ENCODE assay signal across 10 cellular contexts in the genomic region with DNA sequence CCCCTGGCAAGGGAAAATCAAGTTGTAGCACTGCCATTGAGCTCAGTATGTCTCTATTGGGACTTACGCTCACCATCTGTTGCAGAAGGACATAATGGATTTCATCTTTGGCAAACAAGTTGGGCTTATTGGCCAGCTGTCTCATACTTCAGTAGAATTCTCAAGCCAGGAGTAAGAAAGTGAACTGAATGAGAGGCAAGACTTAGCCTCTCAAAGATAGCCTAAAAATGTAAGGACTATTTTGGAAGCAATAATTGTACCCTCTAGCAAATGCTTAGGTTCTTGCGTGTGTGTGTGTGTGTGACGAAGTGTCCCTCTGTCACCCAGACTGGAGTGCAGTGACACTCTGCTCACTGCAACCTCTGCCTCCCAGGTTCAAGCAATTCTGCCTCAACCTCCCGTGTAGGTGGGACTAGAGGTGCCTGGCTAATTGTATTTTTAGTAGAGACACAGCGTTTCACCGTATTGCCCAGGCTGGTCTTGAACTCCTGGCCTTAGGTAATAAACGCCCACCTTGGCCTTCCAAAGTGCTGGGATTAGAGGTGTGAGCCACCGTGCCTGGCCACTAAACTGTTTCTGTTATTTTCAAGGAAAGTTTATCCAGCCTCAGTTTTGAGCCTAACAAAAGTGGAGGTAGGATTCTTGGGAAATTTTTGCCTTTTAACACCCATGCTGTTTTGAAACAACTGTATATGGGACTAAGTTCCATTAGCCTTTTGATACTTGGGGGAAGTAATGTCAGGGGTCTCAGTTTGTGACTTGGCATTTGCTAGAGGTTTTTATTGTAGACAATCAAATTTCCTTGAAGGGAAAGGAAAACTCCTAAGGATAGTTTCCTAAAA. TPM values are rescaled to one million over a fixed set of nuclear protein-coding genes. Genes with fewer than 3 reads are reported as not detected.
DNase-seq lines count a peak whose midpoint lies in the region; ATAC-seq and TF ChIP-seq lines count a peak whose summit lies in the region.
"Had no signal": no experiment of that assay in that cellular context is flagged by ENCODE, and none has a peak within 500 bp of the region (broad histone marks: within the 10 kb centered on the region; RNA-seq: fewer than 3 reads in every experiment).

No MANE protein-coding gene starts in this region.

- H3K27ac ChIP-seq in OCI-LY1 (ENCODE audit: low read depth, low read length, poor library complexity, severe bottlenecking): peak overlapping the region; percentile 48
- no peak overlapping the region for H3K27ac ChIP-seq in PC-3 (ENCODE audit: low read length)

- H4K20me1 ChIP-seq in OCI-LY1 (ENCODE audit: insufficient read depth, low read length): no peaks in the 10 kb centered on the region
- peaks cover 54% of the 10 kb centered on the region for H4K20me1 ChIP-seq in PC-3 (ENCODE audit: low read length)

- H3K36me3 Mint-ChIP-seq in endothelial cell (ENCODE audit: low read depth, unreplicated experiment): peaks cover 48% of the 10 kb centered on the region
- peaks cover 41% of the 10 kb centered on the region for H3K36me3 Mint-ChIP-seq in type B pancreatic cell

- H3K4me1 Mint-ChIP-seq in endothelial cell (ENCODE audit: unreplicated experiment) (peaks cover 26% of the 10 kb centered on the region), type B pancreatic cell (ENCODE audit: unreplicated experiment) (peaks cover 44% of the 10 kb centered on the region)

- POLR2A ChIA-PET in PC-3 (lab: Charles Lee; ENCODE audit: unreplicated experiment): interaction anchor here (0.6 kb wide), 1 partner anchor 50 kb away, joined by 3 read pairs; no protein-coding TSS in a partner anchor

- H3K9ac ChIP-seq in OCI-LY1 (ENCODE audit: low read length): no peak overlapping the region
- H3K9ac ChIP-seq in PC-3 (ENCODE audit: low read length): no peak overlapping the region

- TF ChIP-seq CTCF in OCI-LY1 (IDR thresholded peaks at IDR 0.05; ENCODE audit: low read length) (no peak), endothelial cell (IDR thresholded peaks at IDR 0.05; ENCODE audit: unreplicated experiment) (no peak), type B pancreatic cell (conservative IDR thresholded peaks at IDR 0.05) (no peak), PC-3 (conservative IDR thresholded peaks at IDR 0.05; ENCODE audit: low read depth, low read length) (no peak)

- CTCF ChIA-PET in PC-3 (lab: Charles Lee): interaction anchor here (0.8 kb wide), 2 partner anchors 37 to 71 kb away, joined by 3 to 12 read pairs; a partner anchor contains a TSS

- H3K4me3 ChIP-seq in OCI-LY1 (ENCODE audit: low read depth, low read length, poor library complexity, severe bottlenecking): no peak overlapping the region
- no peak overlapping the region for H3K4me3 ChIP-seq in PC-3 (ENCODE audit: low read length)

- no peaks in the 10 kb centered on the region for H3K9me3 Mint-ChIP-seq in endothelial cell (ENCODE audit: unreplicated experiment)
- H3K9me3 Mint-ChIP-seq in type B pancreatic cell: no peaks in the 10 kb centered on the region

- H3F3A ChIP-seq in OCI-LY1 (ENCODE audit: insufficient read depth, low read length) (peaks cover 38% of the 10 kb centered on the region), PC-3 (ENCODE audit: low read length, unreplicated experiment) (peaks cover 40% of the 10 kb centered on the region)

- no peak overlapping the region for H3K4me3 Mint-ChIP-seq in endothelial cell (ENCODE audit: unreplicated experiment)
- H3K4me3 Mint-ChIP-seq in type B pancreatic cell: peak overlapping the region; percentile 26
- H3K4me3 Mint-ChIP-seq: CD4-positive, alpha-beta memory T cell had no signal

- H3K27ac Mint-ChIP-seq in endothelial cell (ENCODE audit: unreplicated experiment): peak overlapping the region; percentile 5
- H3K27ac Mint-ChIP-seq in type B pancreatic cell: peak overlapping the region; percentile 74

- H3K9me2 ChIP-seq in OCI-LY1 (ENCODE audit: low read depth, low read length) (no peaks in the 10 kb centered on the region), PC-3 (replicated peaks; ENCODE audit: low read length) (no peaks in the 10 kb centered on the region)

- H3K9me3 ChIP-seq in OCI-LY1 (ENCODE audit: low read length) (no peaks in the 10 kb centered on the region), PC-3 (ENCODE audit: low read length) (no peaks in the 10 kb centered on the region)

- H3K36me3 ChIP-seq in OCI-LY1 (ENCODE audit: insufficient read depth, low read length): peaks cover 58% of the 10 kb centered on the region
- peaks cover 47% of the 10 kb centered on the region for H3K36me3 ChIP-seq in PC-3 (ENCODE audit: low read depth, low read length)

- H3K79me2 ChIP-seq in OCI-LY1 (ENCODE audit: insufficient read depth, low read length) (no peaks in the 10 kb centered on the region), PC-3 (ENCODE audit: low read length) (peaks cover 26% of the 10 kb centered on the region)

- ATAC-seq in HG02763 (IDR thresholded peaks at IDR 0.05; ENCODE audit: unreplicated experiment) (no peak), PC-3 (no peak; the same call in 1 of the 2 replicates)

- H3K4me2 ChIP-seq in OCI-LY1 (ENCODE audit: low read length) (peak overlapping the region; percentile 10; the same call in 1 of the 2 replicates), PC-3 (ENCODE audit: low read length) (no peak overlapping the region)

- no TSS peak for BruUV-seq in PC-3 (replicated peaks; lab: Mats Ljungman, UMichigan)

- H3K27me3 Mint-ChIP-seq in endothelial cell (ENCODE audit: unreplicated experiment) (peaks cover 5% of the 10 kb centered on the region), type B pancreatic cell (no peaks in the 10 kb centered on the region)
- H3K27me3 Mint-ChIP-seq: CD4-positive, alpha-beta memory T cell had no signal

- intact Hi-C loops in PC-3 (cut with micrococcal nuclease): no loop called here

- no peak overlapping the region for H2AFZ ChIP-seq in OCI-LY1 (ENCODE audit: low read length)
- no peak overlapping the region for H2AFZ ChIP-seq in PC-3 (ENCODE audit: low read length)

- peak; percentile 36 for DNase-seq in stimulated activated CD4-positive, alpha-beta T cell treated with anti-CD3 and anti-CD28 coated beads, Interleukin-15, amount 100 ng/mL, for 24 hours
- no peak for DNase-seq in stimulated activated CD4-positive, alpha-beta T cell treated with anti-CD3 and anti-CD28 coated beads, Interleukin-1b, Interleukin-23, amount 100 ng/mL, for 48 hours
- no peak for DNase-seq in endothelial cell (ENCODE audit: low spot score)
- no peak for DNase-seq in type B pancreatic cell (ENCODE audit: extremely low spot score, unreplicated experiment)
- no peak for DNase-seq in NCI-H748 treated with DMSO at 0.1 percent for 48 hours (lab: John Stamatoyannopoulos, UW)
- DNase-seq in PC-3: no peak
- DNase-seq: CD4-positive, alpha-beta memory T cell; NCI-H345 had no signal

- peaks cover 47% of the 10 kb centered on the region for H3K4me1 ChIP-seq in OCI-LY1 (ENCODE audit: insufficient read depth, low read length, severe bottlenecking)
- H3K4me1 ChIP-seq in PC-3 (ENCODE audit: insufficient read depth, low read length): peaks cover 16% of the 10 kb centered on the region

- H3K27me3 ChIP-seq in OCI-LY1 (ENCODE audit: insufficient read depth, low read length) (no peaks in the 10 kb centered on the region), PC-3 (ENCODE audit: low read length) (no peaks in the 10 kb centered on the region)

RNA-seq across cellular contexts. Expression of a gene that starts 7.0 kb away (rescaled TPM):
- total RNA-seq in endothelial cell (ENCODE audit: unreplicated experiment): 1,804 TPM
- 1,366 and 2,469 TPM in 2 replicates for total RNA-seq in type B pancreatic cell (ENCODE audit: low replicate concordance)
- 465 and 516 TPM in 2 replicates for total RNA-seq in PC-3 (2014; rRNA removed)

RNA-seq across cellular contexts. Expression of a gene that starts 7.6 kb away (rescaled TPM):
- total RNA-seq in endothelial cell (ENCODE audit: unreplicated experiment): 173 TPM
- 87.8 and 227 TPM in 2 replicates for total RNA-seq in type B pancreatic cell (ENCODE audit: low replicate concordance)
- total RNA-seq in PC-3 (2014; rRNA removed): 14.6 and 14.9 TPM in 2 replicates

RNA-seq across cellular contexts. Expression of a gene that starts 13.3 kb away (rescaled TPM):
- total RNA-seq in endothelial cell (ENCODE audit: unreplicated experiment) (0.49 TPM), type B pancreatic cell (ENCODE audit: low replicate concordance) (0.24 and 0.65 TPM in 2 replicates), PC-3 (2014; rRNA removed) (0.26 and 0.40 TPM in 2 replicates)
- total RNA-seq: CD4-positive, alpha-beta memory T cell had no signal

RNA-seq across cellular contexts. Expression of a gene that starts 37.4 kb away (rescaled TPM):
- total RNA-seq in endothelial cell (ENCODE audit: unreplicated experiment) (130 TPM), type B pancreatic cell (ENCODE audit: low replicate concordance) (196 and 229 TPM in 2 replicates), PC-3 (2014; rRNA removed) (121 and 156 TPM in 2 replicates)
